ENCODE assay signal across 1 cellular context in genomic region chr12:52796429-52796794, GRCh38.
TF ChIP-seq lines count a peak whose summit lies in the region.

No MANE protein-coding gene starts in this region.

TF ChIP-seq in K562, 482 proteins besides CTCF, POLR2A, EP300 and RAD21:
- TF ChIP-seq FOXP1 (CRISPR knock-in tag; IDR thresholded peaks at IDR 0.05) (no peak), TGIF2 (CRISPR knock-in tag; IDR thresholded peaks at IDR 0.05) (no peak), ETS2 (tag; IDR thresholded peaks at IDR 0.05; ENCODE audit: borderline replicate concordance, poor library complexity, severe bottlenecking) (no peak), ADNP (tag; IDR thresholded peaks at IDR 0.05) (no peak), SNIP1 (IDR thresholded peaks at IDR 0.05; ENCODE audit: low read depth) (no peak), ZFP36 (IDR thresholded peaks at IDR 0.05; ENCODE audit: low read depth, low read length, partially characterized antibody) (no peak), ZNF274 (IDR thresholded peaks at IDR 0.05; ENCODE audit: borderline replicate concordance, low read depth, low read length) (no peak), LEF1 (IDR thresholded peaks at IDR 0.05) (no peak), SOX6 (IDR thresholded peaks at IDR 0.05) (no peak)
